Comparison of ENCODE assay signal across 26 cellular contexts in the genomic region with DNA sequence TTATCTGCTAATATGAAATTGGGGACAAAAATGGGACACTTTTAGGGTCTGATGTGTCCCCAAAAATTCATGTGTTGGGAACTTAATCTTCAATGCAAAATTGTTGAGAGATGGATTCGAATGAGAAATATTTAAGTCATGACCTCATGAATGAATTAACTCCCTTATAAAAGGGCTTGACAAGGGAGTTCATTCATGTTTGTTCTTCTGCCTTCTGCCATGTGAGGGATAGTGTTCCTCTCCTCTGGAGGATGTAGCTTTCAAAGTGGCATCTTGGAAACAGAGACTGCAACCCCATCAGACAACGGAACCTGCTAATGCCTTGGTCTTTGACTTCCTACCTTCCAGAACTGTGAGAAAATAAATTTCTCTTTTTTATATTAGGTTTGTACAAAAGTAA.
"Had no signal": no experiment of that assay in that cellular context is flagged by ENCODE, and none has a peak within 500 bp of the region (broad histone marks: within the 10 kb centered on the region; RNA-seq: fewer than 3 reads in every experiment).

No MANE protein-coding gene starts in this region.

- ATAC-seq: activated T-cell treated with anti-CD3 and anti-CD28 coated beads, Interleukin-2, amount 50 U/mL, for 72 hours; effector memory CD8-positive, alpha-beta T cell; foreskin keratinocyte; gastroesophageal sphincter; WTC11 had no signal

- DNase-seq: activated CD4-positive, alpha-beta memory T cell treated with anti-CD3 and anti-CD28 coated beads, Interleukin-2, amount 10 ng/mL, durations not matched to agents 7 days and 5 days; activated CD4-positive, alpha-beta T cell treated with anti-CD3 and anti-CD28 coated beads for 1 hour; activated CD4-positive, alpha-beta T cell treated with anti-CD3 and anti-CD28 coated beads for 4 hours; activated CD4-positive, alpha-beta T cell treated with anti-CD3 and anti-CD28 coated beads, Interleukin-2, amount 10 ng/mL, durations not matched to agents 7 days and 5 days; activated CD4-positive, alpha-beta T cell treated with anti-CD3 and anti-CD28 coated beads, Interleukin-2, amount 50 U/mL, for 4 hours; activated CD8-positive, alpha-beta memory T cell treated with anti-CD3 and anti-CD28 coated beads, Interleukin-2, amount 50 U/mL, for 48 hours; activated effector memory CD4-positive, alpha-beta T cell treated with Interleukin-2 at 50 U/mL for 16 hours; activated gamma-delta T cell treated with Interleukin-2 at 50 U/mL for 16 hours; activated naive CD4-positive, alpha-beta T cell treated with anti-CD3 and anti-CD28 coated beads, Interleukin-2, amount 50 U/mL, for 16 hours; activated naive CD4-positive, alpha-beta T cell treated with Interleukin-2 at 50 U/mL for 16 hours; activated T-cell treated with anti-CD3 and anti-CD28 coated beads for 4 hours; activated T-cell treated with anti-CD3 and anti-CD28 coated beads, Interleukin-2, amount 50 U/mL, for 24 hours; activated T-cell treated with anti-CD3 and anti-CD28 coated beads, Interleukin-2, amount 50 U/mL, for 72 hours; amniotic stem cell; anterior cingulate cortex; brain microvascular endothelial cell; cortex of kidney; dermis blood vessel endothelial cell; effector CD4-positive, alpha-beta T cell; effector memory CD8-positive, alpha-beta T cell; erythroblast; foreskin keratinocyte; head of caudate nucleus; T-helper 2 cell had no signal
